In the genomic region with DNA sequence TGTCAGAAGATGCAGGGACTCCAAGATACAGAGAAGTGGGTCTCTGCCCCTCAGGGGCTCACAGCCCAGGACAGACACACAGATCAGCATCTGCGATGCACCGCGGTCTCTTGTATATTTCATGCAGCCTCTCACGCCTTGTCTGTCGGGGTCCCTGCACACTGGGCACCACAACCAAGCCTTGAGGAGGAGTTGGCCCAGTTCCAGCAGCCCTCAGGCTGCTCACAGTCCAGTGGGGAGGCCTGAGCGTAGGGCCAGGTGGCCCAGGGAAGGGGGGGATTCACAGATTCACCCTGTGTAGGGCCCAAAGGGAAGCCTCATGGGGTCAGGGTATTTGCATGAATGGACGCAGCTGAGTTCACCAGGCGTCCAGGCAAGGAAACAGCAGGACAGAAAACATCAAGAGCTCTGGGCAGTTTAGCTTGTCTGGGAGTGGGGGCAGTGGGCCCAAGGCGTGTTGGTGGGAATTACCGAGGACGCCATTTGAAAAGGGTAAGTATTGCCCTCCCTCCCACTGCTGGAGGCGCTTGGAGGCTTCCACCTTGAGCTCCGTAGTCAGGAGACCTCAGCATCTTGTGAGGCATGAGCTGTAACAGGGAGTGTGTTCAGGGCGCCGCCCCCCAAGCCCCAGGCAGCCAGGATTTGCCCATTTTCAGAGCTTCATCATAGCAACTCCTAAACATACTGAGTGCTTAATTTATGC, we compare ENCODE assay signal across 12 cellular contexts.
DNase-seq lines count a peak whose midpoint lies in the region; ATAC-seq and TF ChIP-seq lines count a peak whose summit lies in the region.
"Had no signal": no experiment of that assay in that cellular context is flagged by ENCODE, and none has a peak within 500 bp of the region (broad histone marks: within the 10 kb centered on the region; RNA-seq: fewer than 3 reads in every experiment).

No MANE protein-coding gene starts in this region.

- BruUV-seq in PC-3 (replicated peaks; lab: Mats Ljungman, UMichigan): no TSS peak

- no peaks in the 10 kb centered on the region for H3K36me3 ChIP-seq in SK-N-SH (replicated peaks in 1 of 2; ENCODE audit: control insufficient read depth in 1 of 2, insufficient read depth in 2 of 2, low read length in 1 of 2)
- H3K36me3 ChIP-seq in PC-3 (ENCODE audit: low read depth, low read length): no peaks in the 10 kb centered on the region

- H3K9me3 ChIP-seq in SK-N-SH (no peaks in the 10 kb centered on the region), PC-3 (ENCODE audit: low read length) (no peaks in the 10 kb centered on the region)

- H3K27me3 Mint-ChIP-seq in effector memory CD8-positive, alpha-beta T cell: peaks cover 11 to 26% of the 10 kb centered on the region in 2 donors
- peaks cover 11% of the 10 kb centered on the region for H3K27me3 Mint-ChIP-seq in type B pancreatic cell
- H3K27me3 Mint-ChIP-seq: activated CD4-positive, alpha-beta T cell treated with anti-CD3 and anti-CD28 coated beads, Interleukin-2, amount 10 ng/mL, durations not matched to agents 7 days and 5 days had no signal

- H3K4me1 ChIP-seq in SK-N-SH (ENCODE audit: control insufficient read depth in 1 of 2, insufficient read depth in 2 of 2, low read depth in 1 of 2, low read length in 1 of 2) (peaks cover 0 to 26% of the 10 kb centered on the region in 2 experiments; a peak in 1 of 4 replicates), PC-3 (ENCODE audit: insufficient read depth, low read length) (peaks cover 26% of the 10 kb centered on the region)

- H3K79me2 ChIP-seq in SK-N-SH (ENCODE audit: insufficient read depth) (no peaks in the 10 kb centered on the region), PC-3 (ENCODE audit: low read length) (no peaks in the 10 kb centered on the region)

- DNase-seq in SK-N-SH (peak; percentile 62), type B pancreatic cell (ENCODE audit: extremely low spot score, unreplicated experiment) (no peak), PC-3 (no peak)
- no peak for DNase-seq in effector memory CD8-positive, alpha-beta T cell
- DNase-seq in activated naive CD4-positive, alpha-beta T cell treated with anti-CD3 and anti-CD28 coated beads, Interleukin-2, amount 50 U/mL, for 72 hours (ENCODE audit: low spot score in 2 of 2): no peak
- DNase-seq: activated CD4-positive, alpha-beta T cell treated with anti-CD3 and anti-CD28 coated beads, Interleukin-2, amount 10 ng/mL, durations not matched to agents 7 days and 5 days; activated naive CD8-positive, alpha-beta T cell treated with anti-CD3 and anti-CD28 coated beads for 36 hours; hippocampal formation; stimulated activated naive CD4-positive, alpha-beta T cell had no signal

- CTCF ChIA-PET in SK-N-SH (lab: Yijun Ruan, JAX): interaction anchor here (1.0 to 4.6 kb wide), 5 partner anchors 11 to 227 kb away, joined by 3 to 25 read pairs (median 5); no protein-coding TSS in a partner anchor
- CTCF ChIA-PET in PC-3 (lab: Charles Lee): no interaction called here

- no peak for TF ChIP-seq CTCF in SK-N-SH (IDR thresholded peaks at IDR 0.05)
- no peak for TF ChIP-seq CTCF in type B pancreatic cell (conservative IDR thresholded peaks at IDR 0.05)
- TF ChIP-seq CTCF in PC-3 (conservative IDR thresholded peaks at IDR 0.05; ENCODE audit: low read depth, low read length): no peak

- no peaks in the 10 kb centered on the region for H3K27me3 ChIP-seq in SK-N-SH (ENCODE audit: insufficient read depth)
- H3K27me3 ChIP-seq in PC-3 (ENCODE audit: low read length): no peaks in the 10 kb centered on the region

- H3K27ac ChIP-seq in SK-N-SH (ENCODE audit: low read depth in 2 of 2, low read length in 1 of 2): no peak overlapping the region
- no peak overlapping the region for H3K27ac ChIP-seq in PC-3 (ENCODE audit: low read length)

- H3K9ac ChIP-seq in SK-N-SH: no peak overlapping the region
- no peak overlapping the region for H3K9ac ChIP-seq in PC-3 (ENCODE audit: low read length)

- peak overlapping the region in 1 of 2 donors; percentile 17 for H3K27ac Mint-ChIP-seq in effector memory CD8-positive, alpha-beta T cell
- peak overlapping the region; percentile 74 for H3K27ac Mint-ChIP-seq in type B pancreatic cell
- no peak overlapping the region for H3K27ac Mint-ChIP-seq in activated naive CD4-positive, alpha-beta T cell treated with anti-CD3 and anti-CD28 coated beads, Interleukin-2, amount 50 U/mL, for 72 hours
- H3K27ac Mint-ChIP-seq: activated CD4-positive, alpha-beta T cell treated with anti-CD3 and anti-CD28 coated beads, Interleukin-2, amount 10 ng/mL, durations not matched to agents 7 days and 5 days; activated naive CD8-positive, alpha-beta T cell treated with anti-CD3 and anti-CD28 coated beads for 36 hours had no signal

- TF ChIP-seq EP300 in SK-N-SH (IDR thresholded peaks at IDR 0.05; ENCODE audit: borderline replicate concordance in 1 of 2, low read depth in 1 of 2, low read length in 1 of 2): no peak

- intact Hi-C loops in PC-3 (cut with micrococcal nuclease): no loop called here

- H3K36me3 Mint-ChIP-seq in effector memory CD8-positive, alpha-beta T cell (ENCODE audit: insufficient read depth): peaks cover 24% of the 10 kb centered on the region
- H3K36me3 Mint-ChIP-seq in type B pancreatic cell: peaks cover 5% of the 10 kb centered on the region
- no peaks in the 10 kb centered on the region for H3K36me3 Mint-ChIP-seq in activated naive CD4-positive, alpha-beta T cell treated with anti-CD3 and anti-CD28 coated beads, Interleukin-2, amount 50 U/mL, for 72 hours

- peaks cover 3 to 6% of the 10 kb centered on the region in 2 donors for H3K4me1 Mint-ChIP-seq in effector memory CD8-positive, alpha-beta T cell (ENCODE audit: low read depth in 2 of 2)
- peaks cover 23% of the 10 kb centered on the region for H3K4me1 Mint-ChIP-seq in type B pancreatic cell (ENCODE audit: unreplicated experiment)

- H4K20me1 ChIP-seq in SK-N-SH (ENCODE audit: insufficient read depth) (no peaks in the 10 kb centered on the region), PC-3 (ENCODE audit: low read length) (no peaks in the 10 kb centered on the region)

- peaks cover 6 to 19% of the 10 kb centered on the region in 2 donors for H3K9me3 Mint-ChIP-seq in effector memory CD8-positive, alpha-beta T cell
- peaks cover 3% of the 10 kb centered on the region for H3K9me3 Mint-ChIP-seq in type B pancreatic cell
- peaks cover 3 to 11% of the 10 kb centered on the region in 2 donors for H3K9me3 Mint-ChIP-seq in activated naive CD4-positive, alpha-beta T cell treated with anti-CD3 and anti-CD28 coated beads, Interleukin-2, amount 50 U/mL, for 72 hours

- H2AFZ ChIP-seq in SK-N-SH (ENCODE audit: low read depth) (no peak overlapping the region), PC-3 (ENCODE audit: low read length) (no peak overlapping the region)

- H3K4me3 Mint-ChIP-seq in effector memory CD8-positive, alpha-beta T cell: no peak overlapping the region
- peak overlapping the region; percentile 74 for H3K4me3 Mint-ChIP-seq in type B pancreatic cell
- H3K4me3 Mint-ChIP-seq: activated CD4-positive, alpha-beta T cell treated with anti-CD3 and anti-CD28 coated beads, Interleukin-2, amount 10 ng/mL, durations not matched to agents 7 days and 5 days; activated naive CD8-positive, alpha-beta T cell treated with anti-CD3 and anti-CD28 coated beads for 36 hours had no signal

- H3F3A ChIP-seq in SK-N-SH (replicated peaks; ENCODE audit: insufficient read depth): no peaks in the 10 kb centered on the region
- no peaks in the 10 kb centered on the region for H3F3A ChIP-seq in PC-3 (ENCODE audit: low read length, unreplicated experiment)

- 54% methylated on average over 12 of the region's 15 CpGs for WGBS in SK-N-SH (ENCODE audit: low lambda C conversion rate)

- H3K4me3 ChIP-seq in SK-N-SH (ENCODE audit: low read depth in 2 of 2, low read length in 1 of 2): no peak overlapping the region
- no peak overlapping the region for H3K4me3 ChIP-seq in PC-3 (ENCODE audit: low read length)

- POLR2A ChIA-PET in SK-N-SH (lab: Yijun Ruan, JAX) (interaction anchor here (0.6 kb wide), 1 partner anchor 118 kb away, joined by 3 read pairs; no protein-coding TSS in a partner anchor), PC-3 (lab: Charles Lee; ENCODE audit: unreplicated experiment) (no interaction called here)

- H3K9me2 ChIP-seq in SK-N-SH (no peaks in the 10 kb centered on the region), PC-3 (replicated peaks; ENCODE audit: low read length) (no peaks in the 10 kb centered on the region)

- ATAC-seq in SK-N-SH treated with all-trans-retinoic acid at 6 μM for 48 hours: no peak
- ATAC-seq in HG03432 (IDR thresholded peaks at IDR 0.05; ENCODE audit: unreplicated experiment): peak; percentile 26
- ATAC-seq in effector memory CD8-positive, alpha-beta T cell (replicated peaks): peak; percentile 14
- ATAC-seq in PC-3: no peak
- ATAC-seq in activated naive CD4-positive, alpha-beta T cell treated with anti-CD3 and anti-CD28 coated beads, Interleukin-2, amount 50 U/mL, for 72 hours: no peak
- ATAC-seq in HG03139 (IDR thresholded peaks at IDR 0.05; ENCODE audit: unreplicated experiment): no peak

- no peak for TF ChIP-seq RAD21 in SK-N-SH (IDR thresholded peaks at IDR 0.05; ENCODE audit: low read length)

- H3K4me2 ChIP-seq in SK-N-SH (no peak overlapping the region), PC-3 (ENCODE audit: low read length) (no peak overlapping the region)

TF ChIP-seq in SK-N-SH, 30 proteins besides CTCF, POLR2A, EP300 and RAD21 (continues in another document):
- TF ChIP-seq TAF1 (IDR thresholded peaks at IDR 0.05; ENCODE audit: borderline replicate concordance, low read depth, low read length) (no peak), MXI1 (IDR thresholded peaks at IDR 0.05; ENCODE audit: low read depth, low read length) (no peak), ELF1 (IDR thresholded peaks at IDR 0.05) (no peak)
- TF ChIP-seq, protein P1, sequence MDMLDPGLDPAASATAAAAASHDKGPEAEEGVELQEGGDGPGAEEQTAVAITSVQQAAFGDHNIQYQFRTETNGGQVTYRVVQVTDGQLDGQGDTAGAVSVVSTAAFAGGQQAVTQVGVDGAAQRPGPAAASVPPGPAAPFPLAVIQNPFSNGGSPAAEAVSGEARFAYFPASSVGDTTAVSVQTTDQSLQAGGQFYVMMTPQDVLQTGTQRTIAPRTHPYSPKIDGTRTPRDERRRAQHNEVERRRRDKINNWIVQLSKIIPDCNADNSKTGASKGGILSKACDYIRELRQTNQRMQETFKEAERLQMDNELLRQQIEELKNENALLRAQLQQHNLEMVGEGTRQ (IDR thresholded peaks at IDR 0.05; ENCODE audit: borderline replicate concordance, low read depth, low read length): no peak

TF ChIP-seq in SK-N-SH treated with all-trans-retinoic acid at 6 μM for 48 hours, 23 proteins besides CTCF, POLR2A, EP300 and RAD21:
- no peak for TF ChIP-seq ISL1 (CRISPR knock-in tag; IDR thresholded peaks at IDR 0.05)
- TF ChIP-seq GLIS3 (CRISPR knock-in tag; IDR thresholded peaks at IDR 0.05): no peak
- TF ChIP-seq TCF4 (CRISPR knock-in tag; IDR thresholded peaks at IDR 0.05; ENCODE audit: borderline replicate concordance): no peak

Comparison
In these comparisons a context has a peak if more than half of its experiments do, and no peak if none do; other contexts are left out.
1. ATAC-seq: peak in HG03432 (single experiment) and effector memory CD8-positive, alpha-beta T cell (single experiment); none in SK-N-SH treated with all-trans-retinoic acid at 6 μM for 48 hours (single experiment), PC-3 (single experiment), activated naive CD4-positive, alpha-beta T cell treated with anti-CD3 and anti-CD28 coated beads, Interleukin-2, amount 50 U/mL, for 72 hours (0 of 2) and HG03139 (single experiment).